In the genomic region with DNA sequence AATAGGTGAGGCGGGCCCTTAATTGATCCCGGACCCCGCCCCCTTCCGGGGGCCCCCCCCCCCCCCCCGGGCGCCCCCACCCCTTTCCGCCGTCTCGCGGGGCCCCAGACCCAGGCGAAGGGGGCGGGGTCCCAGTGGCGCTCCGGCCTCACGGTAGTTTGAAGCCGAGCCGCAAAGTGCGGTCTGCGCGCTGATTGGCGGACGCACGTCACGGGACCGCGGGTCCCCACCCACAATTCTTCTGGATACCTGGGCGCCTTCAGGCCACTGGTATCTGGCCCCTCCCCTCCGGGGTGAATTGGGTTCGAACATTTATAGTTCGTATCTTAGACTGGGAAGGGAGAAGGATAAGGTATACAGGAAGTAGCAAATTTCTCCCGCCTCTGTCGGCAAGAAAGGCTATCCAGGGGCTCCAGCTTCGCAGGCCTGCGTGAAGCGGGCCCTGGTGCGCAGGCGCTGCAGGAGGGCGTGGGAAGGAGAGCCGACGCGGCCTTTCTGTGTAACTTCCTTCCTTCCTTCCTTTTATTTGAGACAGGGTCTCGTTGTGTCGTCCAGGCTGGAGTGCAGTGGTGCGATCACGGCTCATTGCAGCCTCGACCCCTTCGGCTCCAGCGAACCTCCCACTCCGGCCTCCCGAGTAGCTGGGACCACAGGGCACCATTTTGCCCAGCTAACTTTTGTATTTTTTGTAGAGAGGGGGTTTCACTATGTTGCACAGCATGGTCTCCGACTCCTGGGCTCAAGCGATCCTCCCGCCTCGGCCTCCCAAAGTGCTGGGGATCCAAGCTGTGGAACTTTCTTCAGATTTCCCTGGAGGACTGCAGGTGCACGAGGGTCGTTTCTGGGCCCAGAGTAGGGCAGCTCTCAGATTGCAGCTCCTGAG, we compare ENCODE assay signal across 1 cellular context.
TF ChIP-seq lines count a peak whose summit lies in the region.

No MANE protein-coding gene starts in this region.

TF ChIP-seq in HepG2, 621 proteins besides CTCF, POLR2A, EP300 and RAD21 (continues in another document):
- TF ChIP-seq PHF5A (CRISPR knock-in tag; IDR thresholded peaks at IDR 0.05; ENCODE audit: low read depth, unreplicated experiment) (no peak), ZKSCAN8 (CRISPR knock-in tag; IDR thresholded peaks at IDR 0.05; ENCODE audit: borderline replicate concordance) (no peak), PRPF4 (IDR thresholded peaks at IDR 0.05; ENCODE audit: low read depth, low read length, poor library complexity, severe bottlenecking) (no peak), ZFP62 (CRISPR knock-in tag; IDR thresholded peaks at IDR 0.05) (no peak), TP53 (CRISPR knock-in tag; conservative IDR thresholded peaks at IDR 0.05) (no peak), ZNF558 (CRISPR knock-in tag; IDR thresholded peaks at IDR 0.05; ENCODE audit: borderline replicate concordance) (peak; percentile 88), NPAS2 (CRISPR knock-in tag; IDR thresholded peaks at IDR 0.05; ENCODE audit: borderline replicate concordance) (no peak), ZNF614 (CRISPR knock-in tag; IDR thresholded peaks at IDR 0.05; ENCODE audit: borderline replicate concordance) (0 out of 2 replicates have a peak, but pooled peaks have one; percentile 49), ZSCAN25 (CRISPR knock-in tag; IDR thresholded peaks at IDR 0.05) (no peak), NFE2 (CRISPR knock-in tag; IDR thresholded peaks at IDR 0.05) (no peak), ZNF7 (CRISPR knock-in tag; IDR thresholded peaks at IDR 0.05) (no peak), ZZZ3 (CRISPR knock-in tag; IDR thresholded peaks at IDR 0.05; ENCODE audit: borderline replicate concordance) (peak; percentile 88; the same call in 1 of the 2 replicates), HMGA1 (CRISPR knock-in tag; conservative IDR thresholded peaks at IDR 0.05) (no peak), ZNF841 (CRISPR knock-in tag; IDR thresholded peaks at IDR 0.05; ENCODE audit: borderline replicate concordance) (no peak), ZNF589 (CRISPR knock-in tag; conservative IDR thresholded peaks at IDR 0.05) (no peak), ZBTB38 (CRISPR knock-in tag; IDR thresholded peaks at IDR 0.05) (0 out of 2 replicates have a peak, but pooled peaks have one; percentile 30), ZNF256 (CRISPR knock-in tag; conservative IDR thresholded peaks at IDR 0.05) (no peak), ZNF547 (CRISPR knock-in tag; IDR thresholded peaks at IDR 0.05) (0 out of 2 replicates have a peak, but pooled peaks have one; percentile 19), FOXJ3 (CRISPR knock-in tag; IDR thresholded peaks at IDR 0.05; ENCODE audit: borderline replicate concordance) (no peak), ZFP41 (CRISPR knock-in tag; IDR thresholded peaks at IDR 0.05; ENCODE audit: borderline replicate concordance) (no peak)
- TF ChIP-seq, protein P1, sequence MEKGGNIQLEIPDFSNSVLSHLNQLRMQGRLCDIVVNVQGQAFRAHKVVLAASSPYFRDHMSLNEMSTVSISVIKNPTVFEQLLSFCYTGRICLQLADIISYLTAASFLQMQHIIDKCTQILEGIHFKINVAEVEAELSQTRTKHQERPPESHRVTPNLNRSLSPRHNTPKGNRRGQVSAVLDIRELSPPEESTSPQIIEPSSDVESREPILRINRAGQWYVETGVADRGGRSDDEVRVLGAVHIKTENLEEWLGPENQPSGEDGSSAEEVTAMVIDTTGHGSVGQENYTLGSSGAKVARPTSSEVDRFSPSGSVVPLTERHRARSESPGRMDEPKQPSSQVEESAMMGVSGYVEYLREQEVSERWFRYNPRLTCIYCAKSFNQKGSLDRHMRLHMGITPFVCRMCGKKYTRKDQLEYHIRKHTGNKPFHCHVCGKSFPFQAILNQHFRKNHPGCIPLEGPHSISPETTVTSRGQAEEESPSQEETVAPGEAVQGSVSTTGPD (CRISPR knock-in tag; IDR thresholded peaks at IDR 0.05) = no peak
- TF ChIP-seq, protein P2, sequence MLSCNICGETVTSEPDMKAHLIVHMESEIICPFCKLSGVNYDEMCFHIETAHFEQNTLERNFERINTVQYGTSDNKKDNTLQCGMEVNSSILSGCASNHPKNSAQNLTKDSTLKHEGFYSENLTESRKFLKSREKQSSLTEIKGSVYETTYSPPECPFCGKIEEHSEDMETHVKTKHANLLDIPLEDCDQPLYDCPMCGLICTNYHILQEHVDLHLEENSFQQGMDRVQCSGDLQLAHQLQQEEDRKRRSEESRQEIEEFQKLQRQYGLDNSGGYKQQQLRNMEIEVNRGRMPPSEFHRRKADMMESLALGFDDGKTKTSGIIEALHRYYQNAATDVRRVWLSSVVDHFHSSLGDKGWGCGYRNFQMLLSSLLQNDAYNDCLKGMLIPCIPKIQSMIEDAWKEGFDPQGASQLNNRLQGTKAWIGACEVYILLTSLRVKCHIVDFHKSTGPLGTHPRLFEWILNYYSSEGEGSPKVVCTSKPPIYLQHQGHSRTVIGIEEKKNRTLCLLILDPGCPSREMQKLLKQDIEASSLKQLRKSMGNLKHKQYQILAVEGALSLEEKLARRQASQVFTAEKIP (CRISPR knock-in tag; IDR thresholded peaks at IDR 0.05; ENCODE audit: borderline replicate concordance) = no peak
- TF ChIP-seq, protein P3, sequence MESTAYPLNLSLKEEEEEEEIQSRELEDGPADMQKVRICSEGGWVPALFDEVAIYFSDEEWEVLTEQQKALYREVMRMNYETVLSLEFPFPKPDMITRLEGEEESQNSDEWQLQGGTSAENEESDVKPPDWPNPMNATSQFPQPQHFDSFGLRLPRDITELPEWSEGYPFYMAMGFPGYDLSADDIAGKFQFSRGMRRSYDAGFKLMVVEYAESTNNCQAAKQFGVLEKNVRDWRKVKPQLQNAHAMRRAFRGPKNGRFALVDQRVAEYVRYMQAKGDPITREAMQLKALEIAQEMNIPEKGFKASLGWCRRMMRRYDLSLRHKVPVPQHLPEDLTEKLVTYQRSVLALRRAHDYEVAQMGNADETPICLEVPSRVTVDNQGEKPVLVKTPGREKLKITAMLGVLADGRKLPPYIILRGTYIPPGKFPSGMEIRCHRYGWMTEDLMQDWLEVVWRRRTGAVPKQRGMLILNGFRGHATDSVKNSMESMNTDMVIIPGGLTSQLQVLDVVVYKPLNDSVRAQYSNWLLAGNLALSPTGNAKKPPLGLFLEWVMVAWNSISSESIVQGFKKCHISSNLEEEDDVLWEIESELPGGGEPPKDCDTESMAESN (CRISPR knock-in tag; conservative IDR thresholded peaks at IDR 0.05) = no peak
- TF ChIP-seq, protein P4, sequence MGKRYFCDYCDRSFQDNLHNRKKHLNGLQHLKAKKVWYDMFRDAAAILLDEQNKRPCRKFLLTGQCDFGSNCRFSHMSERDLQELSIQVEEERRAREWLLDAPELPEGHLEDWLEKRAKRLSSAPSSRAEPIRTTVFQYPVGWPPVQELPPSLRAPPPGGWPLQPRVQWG (CRISPR knock-in tag; IDR thresholded peaks at IDR 0.05; ENCODE audit: borderline replicate concordance, low read depth) = no peak
- TF ChIP-seq, protein P5, sequence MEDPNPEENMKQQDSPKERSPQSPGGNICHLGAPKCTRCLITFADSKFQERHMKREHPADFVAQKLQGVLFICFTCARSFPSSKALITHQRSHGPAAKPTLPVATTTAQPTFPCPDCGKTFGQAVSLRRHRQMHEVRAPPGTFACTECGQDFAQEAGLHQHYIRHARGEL (CRISPR knock-in tag; IDR thresholded peaks at IDR 0.05) = no peak
- TF ChIP-seq, protein P6, sequence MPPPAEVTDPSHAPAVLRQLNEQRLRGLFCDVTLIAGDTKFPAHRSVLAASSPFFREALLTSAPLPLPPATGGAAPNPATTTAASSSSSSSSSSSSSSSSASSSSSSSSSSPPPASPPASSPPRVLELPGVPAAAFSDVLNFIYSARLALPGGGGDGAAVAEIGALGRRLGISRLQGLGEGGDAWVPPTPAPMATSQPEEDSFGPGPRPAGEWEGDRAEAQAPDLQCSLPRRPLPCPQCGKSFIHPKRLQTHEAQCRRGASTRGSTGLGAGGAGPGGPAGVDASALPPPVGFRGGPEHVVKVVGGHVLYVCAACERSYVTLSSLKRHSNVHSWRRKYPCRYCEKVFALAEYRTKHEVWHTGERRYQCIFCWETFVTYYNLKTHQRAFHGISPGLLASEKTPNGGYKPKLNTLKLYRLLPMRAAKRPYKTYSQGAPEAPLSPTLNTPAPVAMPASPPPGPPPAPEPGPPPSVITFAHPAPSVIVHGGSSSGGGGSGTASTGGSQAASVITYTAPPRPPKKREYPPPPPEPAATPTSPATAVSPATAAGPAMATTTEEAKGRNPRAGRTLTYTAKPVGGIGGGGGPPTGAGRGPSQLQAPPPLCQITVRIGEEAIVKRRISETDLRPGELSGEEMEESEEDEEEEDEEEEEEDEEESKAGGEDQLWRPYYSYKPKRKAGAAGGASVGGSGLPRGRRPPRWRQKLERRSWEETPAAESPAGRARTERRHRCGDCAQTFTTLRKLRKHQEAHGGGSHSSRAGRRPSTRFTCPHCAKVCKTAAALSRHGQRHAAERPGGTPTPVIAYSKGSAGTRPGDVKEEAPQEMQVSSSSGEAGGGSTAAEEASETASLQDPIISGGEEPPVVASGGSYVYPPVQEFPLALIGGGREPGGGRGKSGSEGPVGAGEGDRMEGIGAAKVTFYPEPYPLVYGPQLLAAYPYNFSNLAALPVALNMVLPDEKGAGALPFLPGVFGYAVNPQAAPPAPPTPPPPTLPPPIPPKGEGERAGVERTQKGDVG (CRISPR knock-in tag; IDR thresholded peaks at IDR 0.05; ENCODE audit: borderline replicate concordance) = peak; percentile 36; the same call in 1 of the 2 replicates
- TF ChIP-seq, protein P7, sequence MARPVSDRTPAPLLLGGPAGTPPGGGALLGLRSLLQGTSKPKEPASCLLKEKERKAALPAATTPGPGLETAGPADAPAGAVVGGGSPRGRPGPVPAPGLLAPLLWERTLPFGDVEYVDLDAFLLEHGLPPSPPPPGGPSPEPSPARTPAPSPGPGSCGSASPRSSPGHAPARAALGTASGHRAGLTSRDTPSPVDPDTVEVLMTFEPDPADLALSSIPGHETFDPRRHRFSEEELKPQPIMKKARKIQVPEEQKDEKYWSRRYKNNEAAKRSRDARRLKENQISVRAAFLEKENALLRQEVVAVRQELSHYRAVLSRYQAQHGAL (CRISPR knock-in tag; IDR thresholded peaks at IDR 0.05; ENCODE audit: not compliant biosample characterization) = no peak
- TF ChIP-seq, protein P8, sequence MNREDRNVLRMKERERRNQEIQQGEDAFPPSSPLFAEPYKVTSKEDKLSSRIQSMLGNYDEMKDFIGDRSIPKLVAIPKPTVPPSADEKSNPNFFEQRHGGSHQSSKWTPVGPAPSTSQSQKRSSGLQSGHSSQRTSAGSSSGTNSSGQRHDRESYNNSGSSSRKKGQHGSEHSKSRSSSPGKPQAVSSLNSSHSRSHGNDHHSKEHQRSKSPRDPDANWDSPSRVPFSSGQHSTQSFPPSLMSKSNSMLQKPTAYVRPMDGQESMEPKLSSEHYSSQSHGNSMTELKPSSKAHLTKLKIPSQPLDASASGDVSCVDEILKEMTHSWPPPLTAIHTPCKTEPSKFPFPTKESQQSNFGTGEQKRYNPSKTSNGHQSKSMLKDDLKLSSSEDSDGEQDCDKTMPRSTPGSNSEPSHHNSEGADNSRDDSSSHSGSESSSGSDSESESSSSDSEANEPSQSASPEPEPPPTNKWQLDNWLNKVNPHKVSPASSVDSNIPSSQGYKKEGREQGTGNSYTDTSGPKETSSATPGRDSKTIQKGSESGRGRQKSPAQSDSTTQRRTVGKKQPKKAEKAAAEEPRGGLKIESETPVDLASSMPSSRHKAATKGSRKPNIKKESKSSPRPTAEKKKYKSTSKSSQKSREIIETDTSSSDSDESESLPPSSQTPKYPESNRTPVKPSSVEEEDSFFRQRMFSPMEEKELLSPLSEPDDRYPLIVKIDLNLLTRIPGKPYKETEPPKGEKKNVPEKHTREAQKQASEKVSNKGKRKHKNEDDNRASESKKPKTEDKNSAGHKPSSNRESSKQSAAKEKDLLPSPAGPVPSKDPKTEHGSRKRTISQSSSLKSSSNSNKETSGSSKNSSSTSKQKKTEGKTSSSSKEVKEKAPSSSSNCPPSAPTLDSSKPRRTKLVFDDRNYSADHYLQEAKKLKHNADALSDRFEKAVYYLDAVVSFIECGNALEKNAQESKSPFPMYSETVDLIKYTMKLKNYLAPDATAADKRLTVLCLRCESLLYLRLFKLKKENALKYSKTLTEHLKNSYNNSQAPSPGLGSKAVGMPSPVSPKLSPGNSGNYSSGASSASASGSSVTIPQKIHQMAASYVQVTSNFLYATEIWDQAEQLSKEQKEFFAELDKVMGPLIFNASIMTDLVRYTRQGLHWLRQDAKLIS (CRISPR knock-in tag; IDR thresholded peaks at IDR 0.05) = no peak
- TF ChIP-seq, protein P9, sequence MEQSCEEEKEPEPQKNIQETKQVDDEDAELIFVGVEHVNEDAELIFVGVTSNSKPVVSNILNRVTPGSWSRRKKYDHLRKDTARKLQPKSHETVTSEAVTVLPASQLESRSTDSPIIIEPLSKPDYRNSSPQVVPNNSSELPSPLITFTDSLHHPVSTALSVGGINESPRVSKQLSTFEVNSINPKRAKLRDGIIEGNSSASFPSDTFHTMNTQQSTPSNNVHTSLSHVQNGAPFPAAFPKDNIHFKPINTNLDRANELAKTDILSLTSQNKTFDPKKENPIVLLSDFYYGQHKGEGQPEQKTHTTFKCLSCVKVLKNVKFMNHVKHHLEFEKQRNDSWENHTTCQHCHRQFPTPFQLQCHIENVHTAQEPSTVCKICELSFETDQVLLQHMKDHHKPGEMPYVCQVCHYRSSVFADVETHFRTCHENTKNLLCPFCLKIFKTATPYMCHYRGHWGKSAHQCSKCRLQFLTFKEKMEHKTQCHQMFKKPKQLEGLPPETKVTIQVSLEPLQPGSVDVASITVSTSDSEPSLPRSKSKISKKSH (CRISPR knock-in tag; IDR thresholded peaks at IDR 0.05; ENCODE audit: borderline replicate concordance) = peak; percentile 74; the same call in 1 of the 2 replicates
- TF ChIP-seq, protein P10, sequence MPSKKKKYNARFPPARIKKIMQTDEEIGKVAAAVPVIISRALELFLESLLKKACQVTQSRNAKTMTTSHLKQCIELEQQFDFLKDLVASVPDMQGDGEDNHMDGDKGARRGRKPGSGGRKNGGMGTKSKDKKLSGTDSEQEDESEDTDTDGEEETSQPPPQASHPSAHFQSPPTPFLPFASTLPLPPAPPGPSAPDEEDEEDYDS (CRISPR knock-in tag; IDR thresholded peaks at IDR 0.05) = peak; percentile 77
- TF ChIP-seq, protein P11, sequence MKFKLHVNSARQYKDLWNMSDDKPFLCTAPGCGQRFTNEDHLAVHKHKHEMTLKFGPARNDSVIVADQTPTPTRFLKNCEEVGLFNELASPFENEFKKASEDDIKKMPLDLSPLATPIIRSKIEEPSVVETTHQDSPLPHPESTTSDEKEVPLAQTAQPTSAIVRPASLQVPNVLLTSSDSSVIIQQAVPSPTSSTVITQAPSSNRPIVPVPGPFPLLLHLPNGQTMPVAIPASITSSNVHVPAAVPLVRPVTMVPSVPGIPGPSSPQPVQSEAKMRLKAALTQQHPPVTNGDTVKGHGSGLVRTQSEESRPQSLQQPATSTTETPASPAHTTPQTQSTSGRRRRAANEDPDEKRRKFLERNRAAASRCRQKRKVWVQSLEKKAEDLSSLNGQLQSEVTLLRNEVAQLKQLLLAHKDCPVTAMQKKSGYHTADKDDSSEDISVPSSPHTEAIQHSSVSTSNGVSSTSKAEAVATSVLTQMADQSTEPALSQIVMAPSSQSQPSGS (CRISPR knock-in tag; IDR thresholded peaks at IDR 0.05) = 0 out of 2 replicates have a peak, but pooled peaks have one; percentile 55
- TF ChIP-seq, protein P12, sequence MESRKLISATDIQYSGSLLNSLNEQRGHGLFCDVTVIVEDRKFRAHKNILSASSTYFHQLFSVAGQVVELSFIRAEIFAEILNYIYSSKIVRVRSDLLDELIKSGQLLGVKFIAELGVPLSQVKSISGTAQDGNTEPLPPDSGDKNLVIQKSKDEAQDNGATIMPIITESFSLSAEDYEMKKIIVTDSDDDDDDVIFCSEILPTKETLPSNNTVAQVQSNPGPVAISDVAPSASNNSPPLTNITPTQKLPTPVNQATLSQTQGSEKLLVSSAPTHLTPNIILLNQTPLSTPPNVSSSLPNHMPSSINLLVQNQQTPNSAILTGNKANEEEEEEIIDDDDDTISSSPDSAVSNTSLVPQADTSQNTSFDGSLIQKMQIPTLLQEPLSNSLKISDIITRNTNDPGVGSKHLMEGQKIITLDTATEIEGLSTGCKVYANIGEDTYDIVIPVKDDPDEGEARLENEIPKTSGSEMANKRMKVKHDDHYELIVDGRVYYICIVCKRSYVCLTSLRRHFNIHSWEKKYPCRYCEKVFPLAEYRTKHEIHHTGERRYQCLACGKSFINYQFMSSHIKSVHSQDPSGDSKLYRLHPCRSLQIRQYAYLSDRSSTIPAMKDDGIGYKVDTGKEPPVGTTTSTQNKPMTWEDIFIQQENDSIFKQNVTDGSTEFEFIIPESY (CRISPR knock-in tag; IDR thresholded peaks at IDR 0.05) = no peak
